In the genomic region with DNA sequence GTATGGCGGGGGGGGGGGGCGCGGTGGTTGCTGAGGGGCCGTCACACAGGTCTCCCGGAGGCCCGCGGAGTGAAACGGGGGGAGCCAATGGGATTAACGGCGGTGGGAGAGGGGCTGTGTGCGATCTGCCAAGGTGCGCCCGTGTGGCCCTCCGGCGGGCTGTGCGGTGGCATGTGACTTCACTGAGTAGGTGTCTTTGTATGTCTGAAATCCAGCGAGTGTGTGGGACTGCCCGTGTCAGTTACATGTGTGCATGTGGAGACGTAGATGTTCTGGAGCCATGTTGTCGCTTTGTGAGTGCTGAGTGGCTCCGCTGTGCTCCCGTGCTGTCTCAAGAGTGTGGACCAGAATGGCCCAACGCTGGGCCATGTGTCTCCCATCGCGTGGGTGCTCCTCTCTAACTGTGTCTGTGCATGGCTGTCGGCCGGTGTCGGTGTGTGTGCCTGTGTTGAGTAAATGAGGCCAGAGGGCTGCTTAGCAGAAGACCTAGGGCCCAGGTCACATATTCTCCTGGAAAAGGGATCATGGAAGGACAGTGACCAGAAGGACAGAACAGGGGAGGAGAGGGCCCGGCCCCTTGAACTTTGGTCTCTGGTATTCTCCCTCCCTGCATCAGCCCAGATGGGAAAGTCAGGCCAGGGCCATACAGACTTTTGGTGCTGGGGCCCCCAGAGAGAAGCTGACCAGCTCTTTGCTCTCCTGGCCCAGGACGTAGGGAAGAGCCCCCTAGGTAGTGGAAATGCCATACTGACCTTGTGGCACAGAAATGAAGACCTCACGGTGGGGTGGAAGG, we compare ENCODE assay signal across 8 cellular contexts. TPM values are rescaled to one million over a fixed set of nuclear protein-coding genes. Genes with fewer than 3 reads are reported as not detected.
DNase-seq lines count a peak whose midpoint lies in the region; ATAC-seq, FAIRE-seq and TF ChIP-seq lines count a peak whose summit lies in the region.

No MANE protein-coding gene starts in this region.

- H3K36me3 ChIP-seq in CD4-positive, CD25-positive, alpha-beta regulatory T cell (ENCODE audit: control insufficient read depth, insufficient read depth, low read length) = no peaks in the 10 kb centered on the region
- H3K36me3 ChIP-seq in MM.1S (replicated peaks; ENCODE audit: insufficient read depth, low read length) (no peaks in the 10 kb centered on the region), mesendoderm (ENCODE audit: control insufficient read depth, insufficient read depth, low read length) (peaks cover 5% of the 10 kb centered on the region)

- peaks cover 6 to 58% (median 15%) of the 10 kb centered on the region in 4 donors for H3K4me1 Mint-ChIP-seq in CD4-positive, CD25-positive, alpha-beta regulatory T cell

- H3K4me3 ChIP-seq in CD4-positive, CD25-positive, alpha-beta regulatory T cell (ENCODE audit: low read depth, low read length) = no peak overlapping the region
- 0 out of 2 replicates have a peak overlapping the region, but pooled peaks have one; percentile 61 for H3K4me3 ChIP-seq in MM.1S (ENCODE audit: low read length)
- H3K4me3 ChIP-seq in mesendoderm (ENCODE audit: low read length) = peak overlapping the region; percentile 97

- H3K4ac ChIP-seq in mesendoderm (ENCODE audit: low read depth, low read length) = no peak overlapping the region

- H2BK120ac ChIP-seq in mesendoderm (ENCODE audit: low read depth, low read length) = no peak overlapping the region

- H3K23ac ChIP-seq in mesendoderm (ENCODE audit: low read length) = peak overlapping the region; percentile 100

- no peak for DNase-seq in CD4-positive, CD25-positive, alpha-beta regulatory T cell
- DNase-seq in MM.1S (no peak), cerebellar cortex (ENCODE audit: low spot score) (peak; percentile 57), mesendoderm (no peak), urothelium cell line (ENCODE audit: low spot score) (no peak), SIG-M5 (lab: John Stamatoyannopoulos, UW) (no peak), NCI-H146 treated with DMSO at 0.1 percent for 48 hours (lab: John Stamatoyannopoulos, UW; ENCODE audit: unreplicated experiment) (no peak), NCI-H774 (lab: John Stamatoyannopoulos, UW) (no peak)

- H3K27ac ChIP-seq in CD4-positive, CD25-positive, alpha-beta regulatory T cell (ENCODE audit: insufficient read depth, low read length, poor library complexity, severe bottlenecking) = no peak overlapping the region
- H3K27ac ChIP-seq in MM.1S (ENCODE audit: low read length) = no peak overlapping the region
- H3K27ac ChIP-seq in mesendoderm (ENCODE audit: low read depth, low read length) = no peak overlapping the region

- H4K8ac ChIP-seq in mesendoderm (ENCODE audit: low read depth, low read length) = no peak overlapping the region

- no peak overlapping the region; the same call in 1 of the 2 replicates for H2AFZ ChIP-seq in MM.1S (ENCODE audit: low read length)

- H2AK5ac ChIP-seq in mesendoderm (ENCODE audit: low read length) = peak overlapping the region; percentile 98

- H2BK5ac ChIP-seq in mesendoderm (ENCODE audit: low read length) = peak overlapping the region; percentile 65

- no peaks in the 10 kb centered on the region for H3K36me3 Mint-ChIP-seq in CD4-positive, CD25-positive, alpha-beta regulatory T cell

- ATAC-seq in CD4-positive, CD25-positive, alpha-beta regulatory T cell (ENCODE audit: low read depth in 2 of 2) = no peak

- H3K79me2 ChIP-seq in MM.1S (ENCODE audit: low read length) (no peaks in the 10 kb centered on the region), mesendoderm (ENCODE audit: control insufficient read depth, insufficient read depth, low read length) (peaks cover 19% of the 10 kb centered on the region)

- WGBS in mesendoderm (ENCODE audit: extremely low coverage, insufficient coverage, low lambda C conversion rate) = no CpG with 5 or more reads among the region's 31 CpGs

- no peaks in the 10 kb centered on the region for H3K9me2 ChIP-seq in MM.1S (replicated peaks; ENCODE audit: insufficient read depth, low read length)

- H3K27ac Mint-ChIP-seq in CD4-positive, CD25-positive, alpha-beta regulatory T cell = peak overlapping the region in 2 of 3 donors; percentile 48 to 66

- H3K4me3 Mint-ChIP-seq in CD4-positive, CD25-positive, alpha-beta regulatory T cell = peak overlapping the region; percentile 77 to 95 (median 86)

- no peaks in the 10 kb centered on the region for H4K20me1 ChIP-seq in MM.1S (ENCODE audit: insufficient read depth, low read length)

- peak overlapping the region; percentile 99 for H3K56ac ChIP-seq in mesendoderm (ENCODE audit: low read length)

- H2BK15ac ChIP-seq in mesendoderm (replicated peaks; ENCODE audit: low read depth) = no peak overlapping the region

- peaks cover 18% of the 10 kb centered on the region for H3K27me3 ChIP-seq in CD4-positive, CD25-positive, alpha-beta regulatory T cell (ENCODE audit: control insufficient read depth, insufficient read depth, low read length)
- H3K27me3 ChIP-seq in MM.1S (replicated peaks; ENCODE audit: insufficient read depth, low read length) (peaks cover 13% of the 10 kb centered on the region), mesendoderm (ENCODE audit: insufficient read depth, low read length, poor library complexity) (peaks cover under 1% of the 10 kb centered on the region)

- H3F3A ChIP-seq in MM.1S (ENCODE audit: insufficient read depth, low read length) = peaks cover 15% of the 10 kb centered on the region; the same call in 1 of the 2 replicates

- H3K9me3 ChIP-seq in CD4-positive, CD25-positive, alpha-beta regulatory T cell (ENCODE audit: control insufficient read depth in 2 of 2, low read length in 2 of 2) = no peaks in the 10 kb centered on the region
- no peaks in the 10 kb centered on the region for H3K9me3 ChIP-seq in MM.1S (replicated peaks; ENCODE audit: insufficient read depth, low read length)

- no peak overlapping the region for H4K5ac ChIP-seq in mesendoderm (ENCODE audit: low read length)

- H3K9ac ChIP-seq in MM.1S (ENCODE audit: low read length) = no peak overlapping the region
- peak overlapping the region; percentile 99 for H3K9ac ChIP-seq in mesendoderm (ENCODE audit: low read length)

- peaks cover 58% of the 10 kb centered on the region for H3K27me3 Mint-ChIP-seq in CD4-positive, CD25-positive, alpha-beta regulatory T cell

- peak overlapping the region; percentile 98 for H3K18ac ChIP-seq in mesendoderm (ENCODE audit: low read length)

- H3K79me1 ChIP-seq in mesendoderm (ENCODE audit: low read length) = peaks cover 11% of the 10 kb centered on the region

- H3K9me3 Mint-ChIP-seq in CD4-positive, CD25-positive, alpha-beta regulatory T cell = peaks cover 0 to 7% (median 0%) of the 10 kb centered on the region in 7 donors

- peak overlapping the region; percentile 87; the same call in 1 of the 2 replicates for H3K4me2 ChIP-seq in MM.1S (ENCODE audit: low read depth, low read length)
- peak overlapping the region; percentile 99 for H3K4me2 ChIP-seq in mesendoderm (ENCODE audit: low read length)

- FAIRE-seq in urothelium cell line (lab: Jason Lieb, UNC) = peak; percentile 90

- H3K4me1 ChIP-seq in CD4-positive, CD25-positive, alpha-beta regulatory T cell (ENCODE audit: control insufficient read depth, insufficient read depth, low read length, poor library complexity, severe bottlenecking) = peaks cover 43% of the 10 kb centered on the region
- H3K4me1 ChIP-seq in MM.1S (ENCODE audit: low read length) (peaks cover 16% of the 10 kb centered on the region), mesendoderm (ENCODE audit: control insufficient read depth, low read depth, low read length) (peaks cover 21% of the 10 kb centered on the region)

- no peak for TF ChIP-seq CTCF in MM.1S (IDR thresholded peaks at IDR 0.05; ENCODE audit: low read length)

RNA-seq across cellular contexts. Expression of gene PTMS, which starts 1.6 kb away (rescaled TPM):
- total RNA-seq in CD4-positive, CD25-positive, alpha-beta regulatory T cell = 15.0 TPM
- polyA plus RNA-seq in CD4-positive, CD25-positive, alpha-beta regulatory T cell = 1 to 10 TPM; 1.3 to 3.9 (median 2.5) TPM
- 296 TPM for polyA plus RNA-seq in mesendoderm (2013, experiment 1 of 2)
- 299 TPM for polyA plus RNA-seq in mesendoderm (2013, experiment 2 of 2)

RNA-seq across cellular contexts. Expression of gene LAG3, which starts 4.5 kb away (rescaled TPM):
- total RNA-seq in CD4-positive, CD25-positive, alpha-beta regulatory T cell = 8.2 TPM
- polyA plus RNA-seq in CD4-positive, CD25-positive, alpha-beta regulatory T cell = 10 to 100 TPM in 2 of 4 donors, 1 to 10 TPM in 2; 6.3 to 12.6 (median 11.0) TPM
- polyA plus RNA-seq in mesendoderm (2013, experiment 1 of 2) = 0.44 TPM
- 0.46 TPM for polyA plus RNA-seq in mesendoderm (2013, experiment 2 of 2)

RNA-seq across cellular contexts. Expression of gene MLF2, which starts 14.8 kb away (rescaled TPM):
- total RNA-seq in CD4-positive, CD25-positive, alpha-beta regulatory T cell = 101 TPM
- 100 to 1,000 TPM; 104 to 124 (median 114) TPM for polyA plus RNA-seq in CD4-positive, CD25-positive, alpha-beta regulatory T cell
- polyA plus RNA-seq in mesendoderm (2013, experiment 1 of 2) = 166 TPM
- 166 TPM for polyA plus RNA-seq in mesendoderm (2013, experiment 2 of 2)

RNA-seq across cellular contexts. Expression of gene CD4, which starts 21.5 kb away (rescaled TPM):
- total RNA-seq in CD4-positive, CD25-positive, alpha-beta regulatory T cell = 224 TPM
- 100 to 1,000 TPM; 312 to 330 (median 324) TPM for polyA plus RNA-seq in CD4-positive, CD25-positive, alpha-beta regulatory T cell
- polyA plus RNA-seq in mesendoderm (2013, experiment 1 of 2) = 0.42 TPM
- polyA plus RNA-seq in mesendoderm (2013, experiment 2 of 2) = 0.49 TPM

RNA-seq across cellular contexts. Expression of gene COPS7A, which starts 43.9 kb away (rescaled TPM):
- total RNA-seq in CD4-positive, CD25-positive, alpha-beta regulatory T cell = 20.7 TPM
- polyA plus RNA-seq in CD4-positive, CD25-positive, alpha-beta regulatory T cell = 10 to 100 TPM; 37.8 to 48.4 (median 42.6) TPM
- 34.9 TPM for polyA plus RNA-seq in mesendoderm (2013, experiment 1 of 2)
- polyA plus RNA-seq in mesendoderm (2013, experiment 2 of 2) = 35.6 TPM
